Comparison of ENCODE assay signal across 1 cellular context in genomic region chr6:131135244-131136020, GRCh38.
TF ChIP-seq lines count a peak whose summit lies in the region.

TSS of gene AKAP7 (plus strand) at chr6:131135467. CDS start at chr6:131135764, 297 bp downstream.

TF ChIP-seq in HepG2, 621 proteins besides CTCF, POLR2A, EP300 and RAD21 (continued from another document and continues in another):
- TF ChIP-seq BRF2 (CRISPR knock-in tag; IDR thresholded peaks at IDR 0.05) = peak; percentile 91; the same call in 1 of the 2 replicates
- TF ChIP-seq RBAK (CRISPR knock-in tag; IDR thresholded peaks at IDR 0.05) = 0 out of 2 replicates have a peak, but pooled peaks have one; percentile 40
- no peak for TF ChIP-seq PLSCR1 (CRISPR knock-in tag; IDR thresholded peaks at IDR 0.05; ENCODE audit: borderline replicate concordance)
- no peak for TF ChIP-seq NFE2L2 (IDR thresholded peaks at IDR 0.05; ENCODE audit: low read length)
- TF ChIP-seq TOE1 (CRISPR knock-in tag; IDR thresholded peaks at IDR 0.05) = no peak
- no peak for TF ChIP-seq ATAD3A (CRISPR knock-in tag; IDR thresholded peaks at IDR 0.05)
- TF ChIP-seq ZNF772 (CRISPR knock-in tag; IDR thresholded peaks at IDR 0.05) = peak; percentile 65; the same call in 1 of the 2 replicates
- no peak; the same call in 1 of the 2 replicates for TF ChIP-seq ZNF556 (CRISPR knock-in tag; IDR thresholded peaks at IDR 0.05; ENCODE audit: borderline replicate concordance)
- TF ChIP-seq ZBTB46 (CRISPR knock-in tag; IDR thresholded peaks at IDR 0.05; ENCODE audit: borderline replicate concordance) = no peak
- TF ChIP-seq LCORL (IDR thresholded peaks at IDR 0.05) = no peak; the same call in 1 of the 2 replicates
- TF ChIP-seq LCORL (CRISPR knock-in tag; IDR thresholded peaks at IDR 0.05) = peak; percentile 18; the same call in 1 of the 2 replicates
- TF ChIP-seq HOMEZ (CRISPR knock-in tag; IDR thresholded peaks at IDR 0.05; ENCODE audit: low read depth) = no peak
- no peak for TF ChIP-seq TCF7 (IDR thresholded peaks at IDR 0.05; ENCODE audit: low read depth)
- TF ChIP-seq THYN1 (CRISPR knock-in tag; IDR thresholded peaks at IDR 0.05; ENCODE audit: borderline replicate concordance, low read depth) = no peak
- 0 out of 2 replicates have a peak, but pooled peaks have one; percentile 36 for TF ChIP-seq REL (CRISPR knock-in tag; conservative IDR thresholded peaks at IDR 0.05)
- no peak for TF ChIP-seq ATF1 (CRISPR knock-in tag; IDR thresholded peaks at IDR 0.05)
- TF ChIP-seq TSC22D2 (CRISPR knock-in tag; IDR thresholded peaks at IDR 0.05; ENCODE audit: borderline replicate concordance) = 0 out of 2 replicates have a peak, but pooled peaks have one; percentile 36
- no peak for TF ChIP-seq NCOA5 (CRISPR knock-in tag; IDR thresholded peaks at IDR 0.05)
- no peak; the same call in 1 of the 2 replicates for TF ChIP-seq ZNF670 (CRISPR knock-in tag; IDR thresholded peaks at IDR 0.05; ENCODE audit: borderline replicate concordance)
- TF ChIP-seq CBX5 (CRISPR knock-in tag; IDR thresholded peaks at IDR 0.05; ENCODE audit: borderline replicate concordance) = peak; percentile 61; the same call in 1 of the 2 replicates
- TF ChIP-seq HOXA9 (CRISPR knock-in tag; IDR thresholded peaks at IDR 0.05; ENCODE audit: borderline replicate concordance) = no peak
- no peak for TF ChIP-seq ZNF296 (CRISPR knock-in tag; conservative IDR thresholded peaks at IDR 0.05)
- no peak for TF ChIP-seq ZNF3 (CRISPR knock-in tag; IDR thresholded peaks at IDR 0.05)
- no peak for TF ChIP-seq ZNF800 (CRISPR knock-in tag; IDR thresholded peaks at IDR 0.05)
- no peak for TF ChIP-seq E2F2 (CRISPR knock-in tag; IDR thresholded peaks at IDR 0.05; ENCODE audit: borderline replicate concordance)
- TF ChIP-seq ZNF430 (CRISPR knock-in tag; IDR thresholded peaks at IDR 0.05) = no peak
- no peak for TF ChIP-seq NFRKB (IDR thresholded peaks at IDR 0.05)
- TF ChIP-seq ZNF280D (CRISPR knock-in tag; IDR thresholded peaks at IDR 0.05) = 0 out of 2 replicates have a peak, but pooled peaks have one; percentile 31
- TF ChIP-seq FOXO1 (CRISPR knock-in tag; IDR thresholded peaks at IDR 0.05) = peak; percentile 74
- no peak for TF ChIP-seq AGO2 (optimal IDR thresholded peaks at IDR 0.05; ENCODE audit: low read depth, low read length)
- TF ChIP-seq BORCS8-MEF2B (CRISPR knock-in tag; IDR thresholded peaks at IDR 0.05) = peak; percentile 78; the same call in 1 of the 2 replicates
- TF ChIP-seq ZFAT (CRISPR knock-in tag; conservative IDR thresholded peaks at IDR 0.05) = 0 out of 2 replicates have a peak, but pooled peaks have one; percentile 23
- TF ChIP-seq SNAPC5 (CRISPR knock-in tag; IDR thresholded peaks at IDR 0.05; ENCODE audit: borderline replicate concordance) = no peak
- no peak for TF ChIP-seq ARNT2 (CRISPR knock-in tag; IDR thresholded peaks at IDR 0.05; ENCODE audit: low read depth)
- peak; percentile 25; the same call in 1 of the 2 replicates for TF ChIP-seq ZNF451 (CRISPR knock-in tag; IDR thresholded peaks at IDR 0.05)
- peak; percentile 77 for TF ChIP-seq SALL2 (CRISPR knock-in tag; IDR thresholded peaks at IDR 0.05)
- TF ChIP-seq ZNF318 (CRISPR knock-in tag; IDR thresholded peaks at IDR 0.05) = no peak
- TF ChIP-seq CCAR2 (optimal IDR thresholded peaks at IDR 0.05; ENCODE audit: low read depth, low read length) = no peak
- TF ChIP-seq SRSF4 (IDR thresholded peaks at IDR 0.05; ENCODE audit: low read depth, low read length, poor library complexity, severe bottlenecking) = no peak
- TF ChIP-seq ZNF607 (CRISPR knock-in tag; IDR thresholded peaks at IDR 0.05; ENCODE audit: borderline replicate concordance) = no peak; the same call in 1 of the 2 replicates
